Comparison of ENCODE assay signal across 8 cellular contexts in the genomic region with DNA sequence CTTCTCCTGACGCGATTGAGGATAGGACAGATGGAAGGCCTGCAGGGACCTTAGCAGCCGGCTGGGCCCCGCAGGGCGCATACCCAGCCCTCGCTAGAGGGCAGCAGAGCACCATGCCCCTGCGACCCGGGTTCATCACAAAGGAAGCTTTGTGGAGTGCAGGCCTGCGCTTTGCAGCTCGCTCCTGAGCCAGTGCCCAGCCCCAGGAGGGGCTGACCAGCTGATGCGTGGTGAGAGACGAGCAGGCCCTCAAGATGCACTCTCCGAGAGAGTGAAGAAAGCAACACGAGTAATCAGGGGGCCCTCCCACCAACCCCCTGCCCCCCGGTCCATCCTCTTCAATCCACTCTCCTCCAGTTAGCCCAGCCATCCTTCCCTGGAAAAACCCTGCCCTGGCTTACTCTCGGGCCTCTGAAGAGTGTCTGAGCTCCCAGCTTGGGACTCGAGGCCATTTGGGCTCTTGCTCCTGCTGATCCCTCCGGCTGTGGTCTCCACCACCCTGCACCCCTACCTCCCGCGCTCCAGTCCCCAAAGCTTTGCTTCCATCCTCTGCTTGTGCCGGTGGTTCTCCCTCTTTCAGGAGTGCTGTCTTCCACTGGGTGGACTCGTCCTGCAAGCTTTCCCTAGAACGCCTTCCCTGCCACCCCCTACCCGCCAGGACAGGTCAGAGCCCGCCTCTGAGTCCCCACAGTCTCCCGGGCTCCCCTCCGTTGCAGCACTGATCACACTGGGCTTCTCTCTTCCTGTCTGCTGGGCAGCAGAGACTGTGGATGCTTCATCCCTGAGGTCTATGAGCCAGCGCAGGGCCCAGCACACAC. TPM values are rescaled to one million over a fixed set of nuclear protein-coding genes. Genes with fewer than 3 reads are reported as not detected.
DNase-seq lines count a peak whose midpoint lies in the region; ATAC-seq and TF ChIP-seq lines count a peak whose summit lies in the region.

No MANE protein-coding gene starts in this region.

- H3K4me2 ChIP-seq in DND-41 (ENCODE audit: insufficient read depth, low read length) = no peak overlapping the region

- no peaks in the 10 kb centered on the region for H3K27me3 ChIP-seq in DND-41 (ENCODE audit: insufficient read depth, low read length, poor library complexity)

- H3K36me3 Mint-ChIP-seq in activated CD8-positive, alpha-beta T cell treated with anti-CD3 and anti-CD28 coated beads for 36 hours (ENCODE audit: low read depth) = no peaks in the 10 kb centered on the region
- H3K36me3 Mint-ChIP-seq in mesothelial cell of epicardium = no peaks in the 10 kb centered on the region

- H3K27ac ChIP-seq in DND-41 (ENCODE audit: low read length) (no peak overlapping the region), epithelial cell of prostate (no peak overlapping the region)

- no peaks in the 10 kb centered on the region for H3K9me3 Mint-ChIP-seq in activated CD8-positive, alpha-beta T cell treated with anti-CD3 and anti-CD28 coated beads for 36 hours
- H3K9me3 Mint-ChIP-seq in mesothelial cell of epicardium = no peaks in the 10 kb centered on the region

- no peak overlapping the region for H2AFZ ChIP-seq in DND-41 (ENCODE audit: low read depth, low read length)

- H3K4me1 ChIP-seq in DND-41 (ENCODE audit: insufficient read depth, low read length) = no peaks in the 10 kb centered on the region

- ATAC-seq in DND-41 (ENCODE audit: insufficient read depth, low read depth) (peak; percentile 98), HG02798 (IDR thresholded peaks at IDR 0.05; ENCODE audit: poor library complexity, unreplicated experiment) (peak; percentile 62)
- ATAC-seq in activated CD8-positive, alpha-beta T cell treated with anti-CD3 and anti-CD28 coated beads for 36 hours = peak; percentile 98

- TF ChIP-seq CTCF in DND-41 (IDR thresholded peaks at IDR 0.05; ENCODE audit: borderline replicate concordance, extremely low read depth, low read length, poor library complexity, severe bottlenecking) (peak; percentile 85), mesothelial cell of epicardium (IDR thresholded peaks at IDR 0.05; ENCODE audit: unreplicated experiment) (peak; percentile 77)
- TF ChIP-seq CTCF in activated CD8-positive, alpha-beta T cell treated with anti-CD3 and anti-CD28 coated beads for 36 hours (IDR thresholded peaks at IDR 0.05) = peak; percentile 84

- no peaks in the 10 kb centered on the region for H4K20me1 ChIP-seq in DND-41 (ENCODE audit: insufficient read depth, low read length)

- no peaks in the 10 kb centered on the region for H3K79me2 ChIP-seq in DND-41 (ENCODE audit: insufficient read depth, low read length)

- no peaks in the 10 kb centered on the region for H3K36me3 ChIP-seq in DND-41 (ENCODE audit: insufficient read depth, low read length)

- no peak overlapping the region for H3K4me3 ChIP-seq in DND-41 (ENCODE audit: low read depth in 1 of 2, low read length in 2 of 2)

- H3K4me1 Mint-ChIP-seq in activated CD8-positive, alpha-beta T cell treated with anti-CD3 and anti-CD28 coated beads for 36 hours (ENCODE audit: low read depth) = no peaks in the 10 kb centered on the region
- peaks cover 6% of the 10 kb centered on the region for H3K4me1 Mint-ChIP-seq in mesothelial cell of epicardium

- CTCF ChIA-PET in activated CD8-positive, alpha-beta T cell treated with anti-CD3 and anti-CD28 coated beads for 36 hours (lab: Charles Lee) = interaction anchor here (0.5 to 7.3 kb wide), 39 partner anchors 8 to 360 kb away, joined by 3 to 71 read pairs (median 5); a partner anchor contains a TSS

- no peaks in the 10 kb centered on the region for H3K9me3 ChIP-seq in DND-41 (ENCODE audit: insufficient read depth, low read length, severe bottlenecking)

- POLR2A ChIA-PET in activated CD8-positive, alpha-beta T cell treated with anti-CD3 and anti-CD28 coated beads for 36 hours (lab: Charles Lee) = interaction anchor here (1.4 kb wide), 1 partner anchor 183 kb away, joined by 3 read pairs; no protein-coding TSS in a partner anchor

- H3K27ac Mint-ChIP-seq in activated CD8-positive, alpha-beta T cell treated with anti-CD3 and anti-CD28 coated beads for 36 hours = no peak overlapping the region
- H3K27ac Mint-ChIP-seq in mesothelial cell of epicardium = no peak overlapping the region

- peaks cover 4% of the 10 kb centered on the region for H3K27me3 Mint-ChIP-seq in activated CD8-positive, alpha-beta T cell treated with anti-CD3 and anti-CD28 coated beads for 36 hours
- peaks cover 27% of the 10 kb centered on the region for H3K27me3 Mint-ChIP-seq in mesothelial cell of epicardium (ENCODE audit: low read depth)

- peak; percentile 58 for DNase-seq in DND-41
- DNase-seq in NCI-H526 (lab: John Stamatoyannopoulos, UW) = peak; percentile 68 to 93
- peak; percentile 75 for DNase-seq in activated CD8-positive, alpha-beta T cell treated with anti-CD3 and anti-CD28 coated beads for 36 hours
- DNase-seq in epithelial cell of prostate (ENCODE audit: low read depth, low spot score) = peak; percentile 22
- peak; percentile 61 to 88 for DNase-seq in mesothelial cell of epicardium (ENCODE audit: low spot score in 2 of 2, unreplicated experiment in 2 of 2)
- DNase-seq in stimulated activated CD8-positive, alpha-beta memory T cell treated with anti-CD3 and anti-CD28 coated beads, Interleukin-7, amount 100 ng/mL, for 1 hour (ENCODE audit: low read depth in 2 of 2) = peak; percentile 2 to 7
- DNase-seq in cerebellar nuclear complex (lab: John Stamatoyannopoulos, UW) = no peak

- intact Hi-C loops in activated CD8-positive, alpha-beta T cell treated with anti-CD3 and anti-CD28 coated beads for 36 hours (cut with micrococcal nuclease) = loop anchor here (5.0 kb wide), 1 partner anchor 184 kb away; no protein-coding TSS in a partner anchor

- H3K9ac ChIP-seq in DND-41 (ENCODE audit: low read depth, low read length) = no peak overlapping the region

- no peak overlapping the region for H3K4me3 Mint-ChIP-seq in activated CD8-positive, alpha-beta T cell treated with anti-CD3 and anti-CD28 coated beads for 36 hours
- no peak overlapping the region for H3K4me3 Mint-ChIP-seq in mesothelial cell of epicardium

RNA-seq across cellular contexts. Expression of a gene that starts 9.1 kb away (rescaled TPM):
- not detected for total RNA-seq in activated CD8-positive, alpha-beta T cell treated with anti-CD3 and anti-CD28 coated beads for 36 hours
- 3.3 to 5.2 TPM (median 4.7 TPM) in 3 replicates for total RNA-seq in mesothelial cell of epicardium

RNA-seq across cellular contexts. Expression of a gene that starts 30.1 kb away (rescaled TPM):
- not detected for total RNA-seq in activated CD8-positive, alpha-beta T cell treated with anti-CD3 and anti-CD28 coated beads for 36 hours
- 0.16 to 0.22 TPM in 2 of 3 replicates, not detected in the other for total RNA-seq in mesothelial cell of epicardium

RNA-seq across cellular contexts. Expression of a gene that starts 47.1 kb away (rescaled TPM):
- 1 to 10 TPM; 8.4 to 9.7 TPM for total RNA-seq in activated CD8-positive, alpha-beta T cell treated with anti-CD3 and anti-CD28 coated beads for 36 hours
- 126 to 138 TPM (median 129 TPM) in 3 replicates for total RNA-seq in mesothelial cell of epicardium

Comparison
In these comparisons a context has a peak if more than half of its experiments do, and no peak if none do; other contexts are left out.
1. DNase-seq: peak in DND-41 (single experiment), NCI-H526 (2 of 2), activated CD8-positive, alpha-beta T cell treated with anti-CD3 and anti-CD28 coated beads for 36 hours (single experiment), epithelial cell of prostate (single experiment), mesothelial cell of epicardium (2 of 2) and stimulated activated CD8-positive, alpha-beta memory T cell treated with anti-CD3 and anti-CD28 coated beads, Interleukin-7, amount 100 ng/mL, for 1 hour (2 of 2); none in cerebellar nuclear complex (0 of 2).
2. RNA of a gene that starts 47.1 kb away (total RNA-seq): 126 to 138 TPM in mesothelial cell of epicardium; 8.4 to 9.7 TPM in activated CD8-positive, alpha-beta T cell treated with anti-CD3 and anti-CD28 coated beads for 36 hours; every median in the first group is over 10 times any median in the second.
3. Peak in every context shown above with its lines, with median percentiles within 50 percentile points of each other: ATAC-seq and CTCF ChIP-seq.